8 cellular contexts compared by ENCODE assay signal in the genomic region with DNA sequence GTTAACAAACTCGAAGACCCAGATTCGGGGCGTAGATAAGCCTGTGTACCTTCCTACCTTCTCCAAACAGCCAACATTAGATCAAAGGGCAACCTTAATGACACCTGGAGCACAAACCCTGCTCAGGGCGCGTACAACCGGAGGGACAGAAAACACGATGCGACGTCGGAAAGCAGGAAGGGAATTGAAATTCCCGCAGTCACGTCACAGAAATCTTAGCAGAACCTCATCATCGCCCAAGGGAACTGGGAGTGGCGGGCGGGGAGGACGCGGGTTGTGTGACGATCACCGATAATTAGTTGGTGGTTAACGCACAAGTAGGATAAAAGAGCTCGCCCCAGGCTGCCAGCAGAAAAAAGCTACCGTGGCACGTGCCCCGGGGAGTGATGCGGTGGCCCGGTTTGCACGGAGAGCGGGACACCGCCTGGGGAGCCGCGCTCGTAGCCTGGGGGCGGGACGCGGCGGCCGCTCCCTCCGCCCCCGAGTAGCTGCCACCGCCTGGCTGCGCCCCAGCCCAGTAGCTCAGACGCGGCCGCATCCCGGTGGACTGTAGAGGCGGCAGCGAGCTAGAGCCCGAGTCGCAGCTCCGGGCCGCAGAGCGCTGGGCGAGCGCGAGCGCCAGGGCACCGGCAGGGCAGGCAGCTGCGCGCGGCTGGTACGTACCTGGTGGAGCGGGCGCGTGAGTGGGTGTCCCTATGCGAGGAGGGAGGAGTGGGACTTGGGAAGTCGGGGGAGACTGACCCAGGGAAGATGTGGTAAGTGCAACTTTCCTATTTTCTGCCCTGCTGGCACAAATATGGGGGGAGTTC. TPM values are rescaled to one million over a fixed set of nuclear protein-coding genes. Genes with fewer than 3 reads are reported as not detected.
DNase-seq lines count a peak whose midpoint lies in the region; ATAC-seq and TF ChIP-seq lines count a peak whose summit lies in the region.

A gene with protein sequence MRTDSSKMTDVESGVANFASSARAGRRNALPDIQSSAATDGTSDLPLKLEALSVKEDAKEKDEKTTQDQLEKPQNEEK (plus strand): TSS at position 525 of the 809 bp plus-strand sequence. CDS start 107,390 bp downstream, outside the sequence.

- peak; percentile 89 for ATAC-seq in HG03175 (IDR thresholded peaks at IDR 0.05; ENCODE audit: unreplicated experiment)

- 6 to 7% methylated on average over 66 of the region's 66 CpGs for WGBS in ectodermal cell, 2 experiments
- WGBS in lower leg skin, 2 donors: 1 to 2% methylated on average over 49 to 58 of the region's 66 CpGs

- DNase-seq in BE2C (peak; percentile 80), GM19238 (ENCODE audit: insufficient read length, low spot score) (peak; percentile 19), NCI-H226 (peak; percentile 74), lower leg skin (ENCODE audit: low spot score in 2 of 2) (peak; percentile 53 to 91)
- DNase-seq in activated CD4-positive, alpha-beta T cell treated with anti-CD3 and anti-CD28 coated beads, Interleukin-2, amount 10 ng/mL, durations not matched to agents 24 days and 14 days: peak; percentile 82
- DNase-seq in stimulated activated CD4-positive, alpha-beta T cell treated with anti-CD3 and anti-CD28 coated beads, TNF-alpha, amount 100 ng/mL, for 24 hours (ENCODE audit: low read depth in 3 of 3): peak in 2 of 3 experiments; percentile 11 to 46

- no peaks in the 10 kb centered on the region for H3K9me3 Mint-ChIP-seq in activated CD4-positive, alpha-beta T cell treated with anti-CD3 and anti-CD28 coated beads, Interleukin-2, amount 10 ng/mL, durations not matched to agents 24 days and 14 days

- TF ChIP-seq CTCF in BE2C (IDR thresholded peaks at IDR 0.05; ENCODE audit: low read depth, low read length) (peak; percentile 33), lower leg skin (IDR thresholded peaks at IDR 0.05) (no peak)

- no peaks in the 10 kb centered on the region for H3K36me3 ChIP-seq in BE2C
- H3K36me3 ChIP-seq in ectodermal cell (ENCODE audit: control insufficient read depth, insufficient read depth, low read length): no peaks in the 10 kb centered on the region

- H3K27me3 Mint-ChIP-seq in activated CD4-positive, alpha-beta T cell treated with anti-CD3 and anti-CD28 coated beads, Interleukin-2, amount 10 ng/mL, durations not matched to agents 24 days and 14 days: peaks cover 49% of the 10 kb centered on the region

- H3K4me3 ChIP-seq in BE2C (ENCODE audit: low read depth, low read length): peak within 1 kb of the TSS; percentile 53
- peak within 1 kb of the TSS; percentile 48 for H3K4me3 ChIP-seq in ectodermal cell (ENCODE audit: insufficient read depth, low read depth, low read length)
- peak within 1 kb of the TSS; percentile 44 for H3K4me3 ChIP-seq in lower leg skin (ENCODE audit: low read depth, poor library complexity, severe bottlenecking)

- TF ChIP-seq POLR2A in lower leg skin (IDR thresholded peaks at IDR 0.05): no peak

- H3K9me3 ChIP-seq in BE2C (no peaks in the 10 kb centered on the region), ectodermal cell (ENCODE audit: control insufficient read depth, low read length) (no peaks in the 10 kb centered on the region)

- intact Hi-C loops in activated CD4-positive, alpha-beta T cell treated with anti-CD3 and anti-CD28 coated beads, Interleukin-2, amount 10 ng/mL, durations not matched to agents 24 days and 14 days (cut with micrococcal nuclease): loop anchor here (1.0 kb wide), 1 partner anchor 139 kb away; a partner anchor contains a TSS
- intact Hi-C loops in lower leg skin (cut with DNase I; ENCODE audit: low total_unique reads): no loop called here

- no peak within 1 kb of the TSS for H3K27ac ChIP-seq in ectodermal cell (ENCODE audit: insufficient read depth, low read depth, low read length, poor library complexity, severe bottlenecking)

- H3K36me3 Mint-ChIP-seq in activated CD4-positive, alpha-beta T cell treated with anti-CD3 and anti-CD28 coated beads, Interleukin-2, amount 10 ng/mL, durations not matched to agents 24 days and 14 days (ENCODE audit: low read depth): no peaks in the 10 kb centered on the region

- H3K27me3 ChIP-seq in BE2C (peaks cover 30% of the 10 kb centered on the region), ectodermal cell (ENCODE audit: control insufficient read depth, insufficient read depth, low read length, poor library complexity, severe bottlenecking) (peaks cover 45% of the 10 kb centered on the region)

- peaks cover 14% of the 10 kb centered on the region for H3K4me1 Mint-ChIP-seq in activated CD4-positive, alpha-beta T cell treated with anti-CD3 and anti-CD28 coated beads, Interleukin-2, amount 10 ng/mL, durations not matched to agents 24 days and 14 days

- H3K27ac Mint-ChIP-seq in activated CD4-positive, alpha-beta T cell treated with anti-CD3 and anti-CD28 coated beads, Interleukin-2, amount 10 ng/mL, durations not matched to agents 24 days and 14 days: peak within 1 kb of the TSS; percentile 0

- no peaks in the 10 kb centered on the region for H3K4me1 ChIP-seq in BE2C
- no peaks in the 10 kb centered on the region for H3K4me1 ChIP-seq in ectodermal cell (ENCODE audit: control insufficient read depth, insufficient read depth, low read length)

- peak within 1 kb of the TSS; percentile 82 for H3K4me3 Mint-ChIP-seq in activated CD4-positive, alpha-beta T cell treated with anti-CD3 and anti-CD28 coated beads, Interleukin-2, amount 10 ng/mL, durations not matched to agents 24 days and 14 days

RNA-seq across cellular contexts. Expression of the gene that starts here (rescaled TPM):
- polyA plus RNA-seq in BE2C (2012; ENCODE audit: insufficient read depth, insufficient read length, low read depth): not detected
- not detected in 2 replicates for total RNA-seq in activated CD4-positive, alpha-beta T cell treated with anti-CD3 and anti-CD28 coated beads, Interleukin-2, amount 10 ng/mL, durations not matched to agents 24 days and 14 days
- 32.5 TPM for polyA plus RNA-seq in ectodermal cell (2013, experiment 1 of 4)
- 36.2 TPM for polyA plus RNA-seq in ectodermal cell (2013, experiment 2 of 4)
- polyA plus RNA-seq in ectodermal cell (2013, experiment 3 of 4): 29.4 TPM
- polyA plus RNA-seq in ectodermal cell (2013, experiment 4 of 4): 30.1 TPM
- 10 to 100 TPM in 3 of 4 donors, 1 to 10 TPM in 1; 4.3 to 13.3 (median 10.4) TPM for total RNA-seq in lower leg skin

Comparison
In these comparisons a context has a peak if more than half of its experiments do, and no peak if none do; other contexts are left out.
1. Peak in DNase-seq in activated CD4-positive, alpha-beta T cell treated with anti-CD3 and anti-CD28 coated beads, Interleukin-2, amount 10 ng/mL, durations not matched to agents 24 days and 14 days; RNA of the gene not detected or under 1 TPM.
2. DNase-seq: peak in every context shown above with its lines; median percentile 82 in activated CD4-positive, alpha-beta T cell treated with anti-CD3 and anti-CD28 coated beads, Interleukin-2, amount 10 ng/mL, durations not matched to agents 24 days and 14 days; 80 in BE2C; 74 in NCI-H226; 72 in lower leg skin; 28 in stimulated activated CD4-positive, alpha-beta T cell treated with anti-CD3 and anti-CD28 coated beads, TNF-alpha, amount 100 ng/mL, for 24 hours; 19 in GM19238.